ENCODE assay signal across 16 cellular contexts in genomic region chr1:100511773-100512172, GRCh38. TPM values are rescaled to one million over a fixed set of nuclear protein-coding genes. Genes with fewer than 3 reads are reported as not detected.
DNase-seq lines count a peak whose midpoint lies in the region; ATAC-seq and TF ChIP-seq lines count a peak whose summit lies in the region.
"Had no signal": no experiment of that assay in that cellular context is flagged by ENCODE, and none has a peak within 500 bp of the region (broad histone marks: within the 10 kb centered on the region; RNA-seq: fewer than 3 reads in every experiment).

No MANE protein-coding gene starts in this region.

- H3K4me1 ChIP-seq in neutrophil (ENCODE audit: control insufficient read depth in 1 of 2, insufficient read depth in 1 of 2, low read depth in 1 of 2, low read length in 1 of 2), result peaks cover 30 to 38% of the 10 kb centered on the region in 2 experiments
- H3K4me1 ChIP-seq: HAP-1 had no signal

- H3K27ac ChIP-seq in C4-2B, result peak overlapping the region; percentile 14; the same call in 1 of the 2 replicates
- H3K27ac ChIP-seq in HL-60 (replicated peaks), result peak overlapping the region; percentile 65
- peak overlapping the region; percentile 58 for H3K27ac ChIP-seq in neutrophil

- TF ChIP-seq CTCF in C4-2B (conservative IDR thresholded peaks at IDR 0.05) (no peak), HL-60 (IDR thresholded peaks at IDR 0.05; ENCODE audit: insufficient read depth, low read length) (no peak), neutrophil (IDR thresholded peaks at IDR 0.05) (no peak)

- DNase-seq in HL-60 (ENCODE audit: low read depth in 1 of 2, low spot score in 1 of 2), result no peak
- DNase-seq in left lobe of liver (ENCODE audit: low spot score), result no peak
- DNase-seq in effector CD4-positive, alpha-beta T cell, result no peak
- no peak for DNase-seq in sciatic nerve (ENCODE audit: low spot score)
- DNase-seq: CD4-positive, CD25-positive, alpha-beta regulatory T cell; CD8-positive, alpha-beta memory T cell; COR-L47; DMS153; DMS79 had no signal

- intact Hi-C loops in sciatic nerve (cut with DNase I), result no loop called here

- H3K9me3 ChIP-seq in neutrophil, result no peaks in the 10 kb centered on the region
- H3K9me3 ChIP-seq: BLaER1 treated with 17β-estradiol and CSF1 and Interleukin-3, amounts not matched to agents 10 nM and 100 nM; HAP-1 had no signal

- H3K27me3 ChIP-seq in HL-60 (ENCODE audit: insufficient read depth, poor library complexity, severe bottlenecking) (no peaks in the 10 kb centered on the region), neutrophil (no peaks in the 10 kb centered on the region)
- H3K27me3 ChIP-seq: BLaER1 treated with 17β-estradiol and CSF1 and Interleukin-3, amounts not matched to agents 10 nM and 100 nM had no signal

- ATAC-seq in left lobe of liver (peak; percentile 45), sciatic nerve (no peak)

- H3K4me3 ChIP-seq in HL-60 (replicated peaks; ENCODE audit: insufficient read depth, low read length), result no peak overlapping the region
- H3K4me3 ChIP-seq in neutrophil (ENCODE audit: low read depth in 1 of 2, low read length in 1 of 2), result no peak overlapping the region
- H3K4me3 ChIP-seq: BLaER1 treated with 17β-estradiol and CSF1 and Interleukin-3, amounts not matched to agents 10 nM and 100 nM; HAP-1 had no signal

- no peaks in the 10 kb centered on the region for H3K36me3 ChIP-seq in neutrophil
- H3K36me3 ChIP-seq: HAP-1 had no signal

RNA-seq across cellular contexts. Expression of gene GPR88, which starts 26.2 kb away (rescaled TPM):
- 1.3 TPM for total RNA-seq in left lobe of liver
- 1.7 TPM for total RNA-seq in sciatic nerve
- total RNA-seq: A172; B cell; CD4-positive, CD25-positive, alpha-beta regulatory T cell; H1 had no signal

Comparison
In these comparisons a context has a peak if more than half of its experiments do, and no peak if none do; other contexts are left out.
1. H3K27ac ChIP-seq: peak in every context shown above with its lines; median percentile 65 in HL-60; 58 in neutrophil; 14 in C4-2B.